Comparison of ENCODE assay signal across 28 cellular contexts in the genomic region with DNA sequence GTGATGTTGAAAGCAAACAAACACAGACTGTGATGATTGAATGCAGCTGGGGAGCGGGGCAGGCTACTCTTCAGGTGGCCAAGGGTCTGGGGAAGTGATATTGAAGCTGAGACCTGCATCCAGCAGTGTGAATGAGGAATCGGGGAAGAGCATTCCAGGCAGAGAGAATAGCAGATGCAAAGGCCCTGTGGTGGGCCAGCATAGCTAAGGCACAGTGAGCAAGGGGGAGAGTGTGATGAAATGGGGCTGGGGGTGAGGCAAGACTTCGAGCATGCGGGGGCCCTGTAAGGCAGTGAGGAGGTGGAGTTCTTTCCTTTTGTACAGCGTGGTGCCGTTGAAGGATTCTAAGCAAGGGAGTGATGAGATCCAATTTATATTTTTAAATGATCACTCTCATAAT.
"Had no signal": no experiment of that assay in that cellular context is flagged by ENCODE, and none has a peak within 500 bp of the region (broad histone marks: within the 10 kb centered on the region; RNA-seq: fewer than 3 reads in every experiment).

No MANE protein-coding gene starts in this region.

- H3K9me3 Mint-ChIP-seq: activated CD4-positive, alpha-beta memory T cell treated with anti-CD3 and anti-CD28 coated beads, Interleukin-2, amount 10 ng/mL, durations not matched to agents 7 days and 5 days; activated CD4-positive, alpha-beta T cell treated with anti-CD3 and anti-CD28 coated beads, Interleukin-2, amount 10 ng/mL, durations not matched to agents 7 days and 5 days; activated naive CD4-positive, alpha-beta T cell treated with anti-CD3 and anti-CD28 coated beads, Interleukin-2, amount 10 ng/mL, durations not matched to agents 7 days and 5 days; activated naive CD4-positive, alpha-beta T cell treated with anti-CD3 and anti-CD28 coated beads, Interleukin-2, amount 50 U/mL, for 72 hours; activated naive CD8-positive, alpha-beta T cell treated with anti-CD3 and anti-CD28 coated beads, Interleukin-2, amount 10 ng/mL, durations not matched to agents 7 days and 5 days; activated T-cell treated with anti-CD3 and anti-CD28 coated beads, Interleukin-2, amount 50 U/mL, for 24 hours; activated T-cell treated with anti-CD3 and anti-CD28 coated beads, Interleukin-2, amount 50 U/mL, for 72 hours; dendritic cell treated with granulocyte-macrophage colony-stimulating factor and Interleukin-4, amounts not matched to agents 40 ng/mL and 50 ng/mL, for 4 days had no signal

- H3K4me3 Mint-ChIP-seq: activated CD4-positive, alpha-beta memory T cell treated with anti-CD3 and anti-CD28 coated beads, Interleukin-2, amount 10 ng/mL, durations not matched to agents 7 days and 5 days; activated CD4-positive, alpha-beta T cell treated with anti-CD3 and anti-CD28 coated beads, Interleukin-2, amount 10 ng/mL, durations not matched to agents 7 days and 5 days; activated naive CD4-positive, alpha-beta T cell treated with anti-CD3 and anti-CD28 coated beads, Interleukin-2, amount 10 ng/mL, durations not matched to agents 7 days and 5 days; activated naive CD8-positive, alpha-beta T cell treated with anti-CD3 and anti-CD28 coated beads, Interleukin-2, amount 10 ng/mL, durations not matched to agents 7 days and 5 days; activated T-cell treated with anti-CD3 and anti-CD28 coated beads, Interleukin-2, amount 50 U/mL, for 24 hours; activated T-cell treated with anti-CD3 and anti-CD28 coated beads, Interleukin-2, amount 50 U/mL, for 72 hours; brain; dendritic cell treated with granulocyte-macrophage colony-stimulating factor and Interleukin-4, amounts not matched to agents 40 ng/mL and 50 ng/mL, for 4 days; endodermal cell had no signal

- ATAC-seq: activated naive CD4-positive, alpha-beta T cell treated with anti-CD3 and anti-CD28 coated beads, Interleukin-2, amount 50 U/mL, for 72 hours; activated T-cell treated with anti-CD3 and anti-CD28 coated beads, Interleukin-2, amount 50 U/mL, for 72 hours; esophagus mucosa had no signal

- H3K4me1 Mint-ChIP-seq: activated CD4-positive, alpha-beta memory T cell treated with anti-CD3 and anti-CD28 coated beads, Interleukin-2, amount 10 ng/mL, durations not matched to agents 7 days and 5 days; activated CD4-positive, alpha-beta T cell treated with anti-CD3 and anti-CD28 coated beads, Interleukin-2, amount 10 ng/mL, durations not matched to agents 7 days and 5 days; activated naive CD4-positive, alpha-beta T cell treated with anti-CD3 and anti-CD28 coated beads, Interleukin-2, amount 10 ng/mL, durations not matched to agents 7 days and 5 days; activated naive CD8-positive, alpha-beta T cell treated with anti-CD3 and anti-CD28 coated beads, Interleukin-2, amount 10 ng/mL, durations not matched to agents 7 days and 5 days had no signal

- H3K27me3 ChIP-seq: ascending aorta, breast epithelium, cardiac muscle cell had no signal

- H3K27ac ChIP-seq: ascending aorta, breast epithelium, cardiac muscle cell, coronary artery, dorsolateral prefrontal cortex had no signal

- H3K27me3 Mint-ChIP-seq: brain had no signal

- H3K27ac Mint-ChIP-seq: activated CD4-positive, alpha-beta memory T cell treated with anti-CD3 and anti-CD28 coated beads, Interleukin-2, amount 10 ng/mL, durations not matched to agents 7 days and 5 days; activated CD4-positive, alpha-beta T cell treated with anti-CD3 and anti-CD28 coated beads, Interleukin-2, amount 10 ng/mL, durations not matched to agents 7 days and 5 days; activated naive CD4-positive, alpha-beta T cell treated with anti-CD3 and anti-CD28 coated beads, Interleukin-2, amount 10 ng/mL, durations not matched to agents 7 days and 5 days; activated naive CD8-positive, alpha-beta T cell treated with anti-CD3 and anti-CD28 coated beads, Interleukin-2, amount 10 ng/mL, durations not matched to agents 7 days and 5 days; activated T-cell treated with anti-CD3 and anti-CD28 coated beads, Interleukin-2, amount 50 U/mL, for 24 hours; activated T-cell treated with anti-CD3 and anti-CD28 coated beads, Interleukin-2, amount 50 U/mL, for 72 hours; brain; dendritic cell treated with granulocyte-macrophage colony-stimulating factor and Interleukin-4, amounts not matched to agents 40 ng/mL and 50 ng/mL, for 4 days; endodermal cell had no signal

- H3K4me3 ChIP-seq: ascending aorta, breast epithelium, cardiac muscle cell, coronary artery, dorsolateral prefrontal cortex had no signal

- H3K4me1 ChIP-seq: ascending aorta, breast epithelium had no signal

- H3K9me3 ChIP-seq: ascending aorta, breast epithelium had no signal

- H3K36me3 ChIP-seq: ascending aorta, breast epithelium, cardiac muscle cell had no signal

- H3K36me3 Mint-ChIP-seq: activated naive CD4-positive, alpha-beta T cell treated with anti-CD3 and anti-CD28 coated beads, Interleukin-2, amount 10 ng/mL, durations not matched to agents 7 days and 5 days; activated naive CD4-positive, alpha-beta T cell treated with anti-CD3 and anti-CD28 coated beads, Interleukin-2, amount 50 U/mL, for 72 hours; activated naive CD8-positive, alpha-beta T cell treated with anti-CD3 and anti-CD28 coated beads, Interleukin-2, amount 10 ng/mL, durations not matched to agents 7 days and 5 days; brain had no signal

- DNase-seq: activated CD4-positive, alpha-beta memory T cell treated with anti-CD3 and anti-CD28 coated beads, Interleukin-2, amount 10 ng/mL, durations not matched to agents 7 days and 5 days; activated CD4-positive, alpha-beta T cell treated with anti-CD3 and anti-CD28 coated beads for 1 hour; activated CD4-positive, alpha-beta T cell treated with anti-CD3 and anti-CD28 coated beads for 4 hours; activated CD4-positive, alpha-beta T cell treated with anti-CD3 and anti-CD28 coated beads, Interleukin-2, amount 10 ng/mL, durations not matched to agents 7 days and 5 days; activated CD4-positive, alpha-beta T cell treated with anti-CD3 and anti-CD28 coated beads, Interleukin-2, amount 50 U/mL, for 4 hours; activated CD8-positive, alpha-beta memory T cell treated with anti-CD3 and anti-CD28 coated beads, Interleukin-2, amount 50 U/mL, for 48 hours; activated gamma-delta T cell; activated naive CD4-positive, alpha-beta T cell; activated naive CD4-positive, alpha-beta T cell treated with anti-CD3 and anti-CD28 coated beads, Interleukin-2, amount 10 ng/mL, durations not matched to agents 7 days and 5 days; activated naive CD8-positive, alpha-beta T cell treated with anti-CD3 and anti-CD28 coated beads, Interleukin-2, amount 10 ng/mL, durations not matched to agents 7 days and 5 days; activated T-cell treated with anti-CD3 and anti-CD28 coated beads for 4 hours; activated T-cell treated with anti-CD3 and anti-CD28 coated beads, Interleukin-2, amount 50 U/mL, for 24 hours; activated T-cell treated with anti-CD3 and anti-CD28 coated beads, Interleukin-2, amount 50 U/mL, for 72 hours; central memory CD4-positive, alpha-beta T cell; dorsolateral prefrontal cortex; effector memory CD4-positive, alpha-beta T cell; endodermal cell; foreskin fibroblast; head of caudate nucleus; hippocampal formation had no signal
